Comparison of ENCODE assay signal across 10 cellular contexts in genomic region chr1:36486436-36487335, GRCh38. TPM values are rescaled to one million over a fixed set of nuclear protein-coding genes. Genes with fewer than 3 reads are reported as not detected.
DNase-seq lines count a peak whose midpoint lies in the region; ATAC-seq, FAIRE-seq and TF ChIP-seq lines count a peak whose summit lies in the region.
"Had no signal": no experiment of that assay in that cellular context is flagged by ENCODE, and none has a peak within 500 bp of the region (broad histone marks: within the 10 kb centered on the region; RNA-seq: fewer than 3 reads in every experiment).

No MANE protein-coding gene starts in this region.

- peaks cover 3% of the 10 kb centered on the region for H3K27me3 Mint-ChIP-seq in activated T-cell treated with anti-CD3 and anti-CD28 coated beads, Interleukin-2, amount 50 U/mL, for 4 hours (ENCODE audit: low read depth)
- H3K27me3 Mint-ChIP-seq in CD8-positive, alpha-beta memory T cell, result peaks cover 10 to 13% of the 10 kb centered on the region in 2 donors

- CTCF ChIA-PET in CD8-positive, alpha-beta memory T cell (lab: Charles Lee), result no interaction called here

- intact Hi-C loops in mucosa of descending colon (cut with DNase I, micrococcal nuclease), result no loop called here

- no peaks in the 10 kb centered on the region for H3K27me3 ChIP-seq in bronchial epithelial cell (ENCODE audit: control insufficient read depth, insufficient read depth, low read length)
- H3K27me3 ChIP-seq in CD8-positive, alpha-beta memory T cell (ENCODE audit: insufficient read depth, low read length, poor library complexity, severe bottlenecking), result no peaks in the 10 kb centered on the region
- H3K27me3 ChIP-seq: BE2C had no signal

- H3K4me1 Mint-ChIP-seq in activated T-cell treated with anti-CD3 and anti-CD28 coated beads, Interleukin-2, amount 50 U/mL, for 4 hours (ENCODE audit: low read depth), result peaks cover 6% of the 10 kb centered on the region
- peaks cover 5 to 7% (median 7%) of the 10 kb centered on the region in 3 donors for H3K4me1 Mint-ChIP-seq in CD8-positive, alpha-beta memory T cell

- no peak for TF ChIP-seq CTCF in bronchial epithelial cell (IDR thresholded peaks at IDR 0.05; ENCODE audit: insufficient read depth, low read length, severe bottlenecking)
- no peak for TF ChIP-seq CTCF in mucosa of descending colon (IDR thresholded peaks at IDR 0.05)

- H3K36me3 ChIP-seq in bronchial epithelial cell (ENCODE audit: control insufficient read depth, insufficient read depth, low read length) (no peaks in the 10 kb centered on the region), mucosa of descending colon (ENCODE audit: low read depth) (no peaks in the 10 kb centered on the region)
- no peaks in the 10 kb centered on the region for H3K36me3 ChIP-seq in CD8-positive, alpha-beta memory T cell (ENCODE audit: insufficient read depth, low read length)
- H3K36me3 ChIP-seq: BE2C had no signal

- no peaks in the 10 kb centered on the region for H3K9me3 Mint-ChIP-seq in activated T-cell treated with anti-CD3 and anti-CD28 coated beads, Interleukin-2, amount 50 U/mL, for 4 hours
- H3K9me3 Mint-ChIP-seq in CD8-positive, alpha-beta memory T cell, result no peaks in the 10 kb centered on the region
- H3K9me3 Mint-ChIP-seq: HFFc6 had no signal

- no peaks in the 10 kb centered on the region for H3K9me3 ChIP-seq in mucosa of descending colon
- no peaks in the 10 kb centered on the region for H3K9me3 ChIP-seq in CD8-positive, alpha-beta memory T cell (ENCODE audit: low read length)
- H3K9me3 ChIP-seq: BE2C had no signal

- H3K27ac ChIP-seq in CD8-positive, alpha-beta memory T cell (ENCODE audit: low read depth, low read length), result no peak overlapping the region

- H3K4me3 ChIP-seq in bronchial epithelial cell (ENCODE audit: low read depth, low read length) (no peak overlapping the region), mucosa of descending colon (no peak overlapping the region)
- H3K4me3 ChIP-seq in CD8-positive, alpha-beta memory T cell (ENCODE audit: low read length), result no peak overlapping the region

- FAIRE-seq in bronchial epithelial cell (lab: Jason Lieb, UNC), result no peak

- ATAC-seq in mucosa of descending colon (peak; percentile 82), HG03045 (IDR thresholded peaks at IDR 0.05; ENCODE audit: unreplicated experiment) (no peak), HG02610 (IDR thresholded peaks at IDR 0.05; ENCODE audit: unreplicated experiment) (no peak)
- no peak for ATAC-seq in activated T-cell treated with anti-CD3 and anti-CD28 coated beads, Interleukin-2, amount 50 U/mL, for 4 hours

- H3K36me3 Mint-ChIP-seq in activated T-cell treated with anti-CD3 and anti-CD28 coated beads, Interleukin-2, amount 50 U/mL, for 4 hours (ENCODE audit: insufficient read depth), result no peaks in the 10 kb centered on the region
- H3K36me3 Mint-ChIP-seq in CD8-positive, alpha-beta memory T cell, result no peaks in the 10 kb centered on the region

- H3K27ac Mint-ChIP-seq in CD8-positive, alpha-beta memory T cell, result peak overlapping the region in 2 of 8 donors; percentile 26 to 72
- H3K27ac Mint-ChIP-seq: HFFc6 had no signal

- H3K4me1 ChIP-seq in mucosa of descending colon (ENCODE audit: low read depth), result no peaks in the 10 kb centered on the region
- H3K4me1 ChIP-seq in CD8-positive, alpha-beta memory T cell (ENCODE audit: insufficient read depth, low read length), result peaks cover 11% of the 10 kb centered on the region
- H3K4me1 ChIP-seq: BE2C had no signal

- no peak overlapping the region for H3K4me3 Mint-ChIP-seq in activated T-cell treated with anti-CD3 and anti-CD28 coated beads, Interleukin-2, amount 50 U/mL, for 4 hours
- no peak overlapping the region for H3K4me3 Mint-ChIP-seq in CD8-positive, alpha-beta memory T cell
- H3K4me3 Mint-ChIP-seq: HFFc6 had no signal

- POLR2A ChIA-PET in CD8-positive, alpha-beta memory T cell (lab: Charles Lee), result no interaction called here

- DNase-seq in C1 segment of cervical spinal cord (lab: John Stamatoyannopoulos, UW), result peak in 9 of 14 donors; percentile 9 to 63 (median 48)
- DNase-seq in NCI-H510A treated with DMSO at 0.1 percent for 48 hours (lab: John Stamatoyannopoulos, UW), result peak; percentile 99
- peak; percentile 44 for DNase-seq in bronchial epithelial cell (ENCODE audit: low read depth)
- DNase-seq in mucosa of descending colon, result peak; percentile 31 to 75 (median 41)
- no peak for DNase-seq in activated T-cell treated with anti-CD3 and anti-CD28 coated beads, Interleukin-2, amount 50 U/mL, for 4 hours
- no peak for DNase-seq in CD8-positive, alpha-beta memory T cell
- DNase-seq: BE2C, HFFc6 had no signal

RNA-seq across cellular contexts. Expression of gene CSF3R, which starts 4.0 kb away (rescaled TPM):
- 0.79 TPM in 1 of 2 replicates, not detected in the other for total RNA-seq in bronchial epithelial cell
- total RNA-seq in mucosa of descending colon, result 1 to 10 TPM; 1.4 to 7.7 (median 4.7) TPM
- not detected for total RNA-seq in activated T-cell treated with anti-CD3 and anti-CD28 coated beads, Interleukin-2, amount 50 U/mL, for 4 hours
- under 1 TPM; 0.11 to 0.40 TPM for total RNA-seq in CD8-positive, alpha-beta memory T cell
- not detected for polyA plus RNA-seq in CD8-positive, alpha-beta memory T cell
- total RNA-seq: HFFc6 had no signal

RNA-seq across cellular contexts. Expression of gene MRPS15, which starts 22.5 kb away (rescaled TPM):
- total RNA-seq in bronchial epithelial cell (64.5 and 81.0 TPM in 2 replicates), mucosa of descending colon (10 to 100 TPM; 48.4 to 59.4 (median 54.9) TPM)
- 100 to 1,000 TPM; 117 to 133 (median 127) TPM for total RNA-seq in activated T-cell treated with anti-CD3 and anti-CD28 coated beads, Interleukin-2, amount 50 U/mL, for 4 hours
- 100 to 1,000 TPM; 134 to 143 TPM for total RNA-seq in CD8-positive, alpha-beta memory T cell
- polyA plus RNA-seq in CD8-positive, alpha-beta memory T cell, result 76.5 TPM

RNA-seq across cellular contexts. Expression of gene OSCP1, which starts 36.4 kb away (rescaled TPM):
- total RNA-seq in bronchial epithelial cell, result 3.7 and 8.8 TPM in 2 replicates
- total RNA-seq in mucosa of descending colon, result 1 to 10 TPM; 2.5 to 8.4 (median 3.7) TPM
- total RNA-seq in activated T-cell treated with anti-CD3 and anti-CD28 coated beads, Interleukin-2, amount 50 U/mL, for 4 hours, result 1 to 10 TPM in 2 of 3 donors, under 1 TPM in 1; 0.61 to 1.8 (median 1.5) TPM
- total RNA-seq in CD8-positive, alpha-beta memory T cell, result 1 to 10 TPM; 2.0 to 2.7 TPM
- not detected for polyA plus RNA-seq in CD8-positive, alpha-beta memory T cell

Comparison
In these comparisons a context has a peak if more than half of its experiments do, and no peak if none do; other contexts are left out.
1. DNase-seq: peak in C1 segment of cervical spinal cord (9 of 14), NCI-H510A treated with DMSO at 0.1 percent for 48 hours (single experiment), bronchial epithelial cell (single experiment) and mucosa of descending colon (3 of 3); none in activated T-cell treated with anti-CD3 and anti-CD28 coated beads, Interleukin-2, amount 50 U/mL, for 4 hours (single experiment) and CD8-positive, alpha-beta memory T cell (0 of 5).